ENCODE assay signal across 1 cellular context in the genomic region with DNA sequence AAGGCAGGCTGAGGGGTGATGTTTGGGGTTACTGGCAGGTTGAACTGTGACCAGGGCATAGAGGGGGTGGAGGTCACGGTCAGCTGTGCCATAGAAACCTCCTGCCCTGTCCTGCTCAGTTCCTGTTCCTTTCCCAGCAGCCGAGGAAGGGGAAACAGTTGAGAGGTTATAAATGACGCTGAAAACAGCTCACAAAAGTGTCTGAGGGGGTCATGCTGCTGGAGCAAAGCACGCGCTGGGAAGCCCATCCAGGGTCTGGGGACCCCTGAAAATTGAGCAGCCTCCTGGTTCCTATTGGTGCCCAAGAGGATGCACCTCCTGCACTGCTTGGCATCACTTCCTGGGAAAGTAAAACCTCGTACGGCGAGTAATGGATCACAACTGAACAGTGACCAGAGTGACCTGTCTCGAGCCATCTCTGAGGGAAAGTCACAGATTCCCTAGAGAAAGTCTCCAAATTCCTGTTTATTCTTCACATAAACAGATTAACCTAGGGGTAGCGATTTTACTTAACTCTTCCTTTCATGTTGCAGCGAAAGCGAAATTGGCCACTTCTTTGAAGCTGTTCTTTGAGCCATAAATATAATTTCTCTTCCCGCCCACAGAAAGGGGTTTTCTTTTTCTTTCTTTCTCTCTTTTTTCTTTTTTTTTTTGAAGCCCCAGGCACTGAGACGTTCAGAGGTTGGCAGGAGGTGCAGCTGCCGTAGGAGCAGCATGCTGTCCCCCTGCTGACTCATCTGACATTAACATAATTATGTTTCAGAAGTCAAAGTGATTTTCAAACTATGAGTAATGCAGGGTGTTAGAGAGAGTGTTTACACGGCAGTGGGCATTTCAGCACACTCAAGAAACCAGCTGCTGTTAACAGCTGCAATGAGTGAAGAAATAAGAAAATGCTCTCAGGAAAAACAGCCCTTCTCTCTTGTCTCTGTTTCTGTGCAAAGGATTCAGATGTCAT.
TF ChIP-seq lines count a peak whose summit lies in the region.

No MANE protein-coding gene starts in this region.

TF ChIP-seq in HEK293, 187 proteins besides CTCF, POLR2A, EP300 and RAD21 (continued from another document and continues in another):
- TF ChIP-seq GLIS1 (tag by site-specific recombination; IDR thresholded peaks at IDR 0.05) (peak; percentile 26; the same call in 1 of the 2 replicates), PRDM1 (tag by site-specific recombination; IDR thresholded peaks at IDR 0.05) (peak; percentile 99), ZNF114 (tag by site-specific recombination; IDR thresholded peaks at IDR 0.05) (no peak), GFI1B (tag by site-specific recombination; IDR thresholded peaks at IDR 0.05) (no peak; the same call in 1 of the 2 replicates), ZNF211 (tag by site-specific recombination; IDR thresholded peaks at IDR 0.05; ENCODE audit: low read depth) (no peak), ZNF654 (tag by site-specific recombination; IDR thresholded peaks at IDR 0.05; ENCODE audit: low read depth) (peak; percentile 10; the same call in 1 of the 2 replicates), MEIS1 (CRISPR knock-in tag; IDR thresholded peaks at IDR 0.05; ENCODE audit: borderline replicate concordance) (no peak), ZNF423 (tag by site-specific recombination; IDR thresholded peaks at IDR 0.05) (no peak), ZNF571 (tag by site-specific recombination; IDR thresholded peaks at IDR 0.05) (no peak), ZNF596 (tag by site-specific recombination; IDR thresholded peaks at IDR 0.05) (no peak; the same call in 1 of the 2 replicates), MZF1 (tag by site-specific recombination; IDR thresholded peaks at IDR 0.05; ENCODE audit: borderline replicate concordance) (no peak), ZNF621 (tag by site-specific recombination; IDR thresholded peaks at IDR 0.05) (no peak), KLF16 (tag by site-specific recombination; IDR thresholded peaks at IDR 0.05) (no peak), ZNF335 (tag by site-specific recombination; conservative IDR thresholded peaks at IDR 0.05) (peak; percentile 80), HOXA7 (CRISPR knock-in tag; IDR thresholded peaks at IDR 0.05; ENCODE audit: borderline replicate concordance) (no peak), ZNF529 (tag by site-specific recombination; IDR thresholded peaks at IDR 0.05; ENCODE audit: insufficient replicate concordance) (no peak)
- TF ChIP-seq, protein P1, sequence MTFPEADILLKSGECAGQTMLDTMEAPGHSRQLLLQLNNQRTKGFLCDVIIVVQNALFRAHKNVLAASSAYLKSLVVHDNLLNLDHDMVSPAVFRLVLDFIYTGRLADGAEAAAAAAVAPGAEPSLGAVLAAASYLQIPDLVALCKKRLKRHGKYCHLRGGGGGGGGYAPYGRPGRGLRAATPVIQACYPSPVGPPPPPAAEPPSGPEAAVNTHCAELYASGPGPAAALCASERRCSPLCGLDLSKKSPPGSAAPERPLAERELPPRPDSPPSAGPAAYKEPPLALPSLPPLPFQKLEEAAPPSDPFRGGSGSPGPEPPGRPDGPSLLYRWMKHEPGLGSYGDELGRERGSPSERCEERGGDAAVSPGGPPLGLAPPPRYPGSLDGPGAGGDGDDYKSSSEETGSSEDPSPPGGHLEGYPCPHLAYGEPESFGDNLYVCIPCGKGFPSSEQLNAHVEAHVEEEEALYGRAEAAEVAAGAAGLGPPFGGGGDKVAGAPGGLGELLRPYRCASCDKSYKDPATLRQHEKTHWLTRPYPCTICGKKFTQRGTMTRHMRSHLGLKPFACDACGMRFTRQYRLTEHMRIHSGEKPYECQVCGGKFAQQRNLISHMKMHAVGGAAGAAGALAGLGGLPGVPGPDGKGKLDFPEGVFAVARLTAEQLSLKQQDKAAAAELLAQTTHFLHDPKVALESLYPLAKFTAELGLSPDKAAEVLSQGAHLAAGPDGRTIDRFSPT (tag by site-specific recombination; IDR thresholded peaks at IDR 0.05): peak; percentile 95
- TF ChIP-seq, protein P2, sequence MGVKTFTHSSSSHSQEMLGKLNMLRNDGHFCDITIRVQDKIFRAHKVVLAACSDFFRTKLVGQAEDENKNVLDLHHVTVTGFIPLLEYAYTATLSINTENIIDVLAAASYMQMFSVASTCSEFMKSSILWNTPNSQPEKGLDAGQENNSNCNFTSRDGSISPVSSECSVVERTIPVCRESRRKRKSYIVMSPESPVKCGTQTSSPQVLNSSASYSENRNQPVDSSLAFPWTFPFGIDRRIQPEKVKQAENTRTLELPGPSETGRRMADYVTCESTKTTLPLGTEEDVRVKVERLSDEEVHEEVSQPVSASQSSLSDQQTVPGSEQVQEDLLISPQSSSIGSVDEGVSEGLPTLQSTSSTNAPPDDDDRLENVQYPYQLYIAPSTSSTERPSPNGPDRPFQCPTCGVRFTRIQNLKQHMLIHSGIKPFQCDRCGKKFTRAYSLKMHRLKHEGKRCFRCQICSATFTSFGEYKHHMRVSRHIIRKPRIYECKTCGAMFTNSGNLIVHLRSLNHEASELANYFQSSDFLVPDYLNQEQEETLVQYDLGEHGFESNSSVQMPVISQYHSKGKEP (tag by site-specific recombination; IDR thresholded peaks at IDR 0.05): peak; percentile 81
- TF ChIP-seq, protein P3, sequence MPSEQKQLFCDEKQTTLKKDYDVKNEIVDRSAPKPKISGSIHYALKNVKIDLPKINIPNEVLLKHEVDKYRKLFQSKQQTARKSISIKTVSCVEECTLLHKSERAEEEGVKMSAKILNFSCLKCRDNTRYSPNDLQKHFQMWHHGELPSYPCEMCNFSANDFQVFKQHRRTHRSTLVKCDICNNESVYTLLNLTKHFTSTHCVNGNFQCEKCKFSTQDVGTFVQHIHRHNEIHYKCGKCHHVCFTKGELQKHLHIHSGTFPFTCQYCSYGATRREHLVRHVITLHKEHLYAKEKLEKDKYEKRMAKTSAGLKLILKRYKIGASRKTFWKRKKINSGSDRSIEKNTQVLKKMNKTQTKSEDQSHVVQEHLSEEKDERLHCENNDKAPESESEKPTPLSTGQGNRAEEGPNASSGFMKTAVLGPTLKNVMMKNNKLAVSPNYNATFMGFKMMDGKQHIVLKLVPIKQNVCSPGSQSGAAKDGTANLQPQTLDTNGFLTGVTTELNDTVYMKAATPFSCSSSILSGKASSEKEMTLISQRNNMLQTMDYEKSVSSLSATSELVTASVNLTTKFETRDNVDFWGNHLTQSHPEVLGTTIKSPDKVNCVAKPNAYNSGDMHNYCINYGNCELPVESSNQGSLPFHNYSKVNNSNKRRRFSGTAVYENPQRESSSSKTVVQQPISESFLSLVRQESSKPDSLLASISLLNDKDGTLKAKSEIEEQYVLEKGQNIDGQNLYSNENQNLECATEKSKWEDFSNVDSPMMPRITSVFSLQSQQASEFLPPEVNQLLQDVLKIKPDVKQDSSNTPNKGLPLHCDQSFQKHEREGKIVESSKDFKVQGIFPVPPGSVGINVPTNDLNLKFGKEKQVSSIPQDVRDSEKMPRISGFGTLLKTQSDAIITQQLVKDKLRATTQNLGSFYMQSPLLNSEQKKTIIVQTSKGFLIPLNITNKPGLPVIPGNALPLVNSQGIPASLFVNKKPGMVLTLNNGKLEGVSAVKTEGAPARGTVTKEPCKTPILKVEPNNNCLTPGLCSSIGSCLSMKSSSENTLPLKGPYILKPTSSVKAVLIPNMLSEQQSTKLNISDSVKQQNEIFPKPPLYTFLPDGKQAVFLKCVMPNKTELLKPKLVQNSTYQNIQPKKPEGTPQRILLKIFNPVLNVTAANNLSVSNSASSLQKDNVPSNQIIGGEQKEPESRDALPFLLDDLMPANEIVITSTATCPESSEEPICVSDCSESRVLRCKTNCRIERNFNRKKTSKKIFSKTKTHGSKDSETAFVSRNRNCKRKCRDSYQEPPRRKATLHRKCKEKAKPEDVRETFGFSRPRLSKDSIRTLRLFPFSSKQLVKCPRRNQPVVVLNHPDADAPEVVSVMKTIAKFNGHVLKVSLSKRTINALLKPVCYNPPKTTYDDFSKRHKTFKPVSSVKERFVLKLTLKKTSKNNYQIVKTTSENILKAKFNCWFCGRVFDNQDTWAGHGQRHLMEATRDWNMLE (tag by site-specific recombination; conservative IDR thresholded peaks at IDR 0.05; ENCODE audit: low read depth): peak; percentile 41; the same call in 1 of the 2 replicates
- TF ChIP-seq, protein P4, sequence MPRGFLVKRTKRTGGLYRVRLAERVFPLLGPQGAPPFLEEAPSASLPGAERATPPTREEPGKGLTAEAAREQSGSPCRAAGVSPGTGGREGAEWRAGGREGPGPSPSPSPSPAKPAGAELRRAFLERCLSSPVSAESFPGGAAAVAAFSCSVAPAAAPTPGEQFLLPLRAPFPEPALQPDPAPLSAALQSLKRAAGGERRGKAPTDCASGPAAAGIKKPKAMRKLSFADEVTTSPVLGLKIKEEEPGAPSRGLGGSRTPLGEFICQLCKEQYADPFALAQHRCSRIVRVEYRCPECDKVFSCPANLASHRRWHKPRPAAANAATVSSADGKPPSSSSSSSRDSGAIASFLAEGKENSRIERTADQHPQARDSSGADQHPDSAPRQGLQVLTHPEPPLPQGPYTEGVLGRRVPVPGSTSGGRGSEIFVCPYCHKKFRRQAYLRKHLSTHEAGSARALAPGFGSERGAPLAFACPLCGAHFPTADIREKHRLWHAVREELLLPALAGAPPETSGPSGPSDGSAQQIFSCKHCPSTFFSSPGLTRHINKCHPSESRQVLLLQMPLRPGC (tag by site-specific recombination; IDR thresholded peaks at IDR 0.05): peak; percentile 99
- TF ChIP-seq, protein P5, sequence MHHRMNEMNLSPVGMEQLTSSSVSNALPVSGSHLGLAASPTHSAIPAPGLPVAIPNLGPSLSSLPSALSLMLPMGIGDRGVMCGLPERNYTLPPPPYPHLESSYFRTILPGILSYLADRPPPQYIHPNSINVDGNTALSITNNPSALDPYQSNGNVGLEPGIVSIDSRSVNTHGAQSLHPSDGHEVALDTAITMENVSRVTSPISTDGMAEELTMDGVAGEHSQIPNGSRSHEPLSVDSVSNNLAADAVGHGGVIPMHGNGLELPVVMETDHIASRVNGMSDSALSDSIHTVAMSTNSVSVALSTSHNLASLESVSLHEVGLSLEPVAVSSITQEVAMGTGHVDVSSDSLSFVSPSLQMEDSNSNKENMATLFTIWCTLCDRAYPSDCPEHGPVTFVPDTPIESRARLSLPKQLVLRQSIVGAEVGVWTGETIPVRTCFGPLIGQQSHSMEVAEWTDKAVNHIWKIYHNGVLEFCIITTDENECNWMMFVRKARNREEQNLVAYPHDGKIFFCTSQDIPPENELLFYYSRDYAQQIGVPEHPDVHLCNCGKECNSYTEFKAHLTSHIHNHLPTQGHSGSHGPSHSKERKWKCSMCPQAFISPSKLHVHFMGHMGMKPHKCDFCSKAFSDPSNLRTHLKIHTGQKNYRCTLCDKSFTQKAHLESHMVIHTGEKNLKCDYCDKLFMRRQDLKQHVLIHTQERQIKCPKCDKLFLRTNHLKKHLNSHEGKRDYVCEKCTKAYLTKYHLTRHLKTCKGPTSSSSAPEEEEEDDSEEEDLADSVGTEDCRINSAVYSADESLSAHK (tag by site-specific recombination; IDR thresholded peaks at IDR 0.05): no peak
- TF ChIP-seq, protein P6, sequence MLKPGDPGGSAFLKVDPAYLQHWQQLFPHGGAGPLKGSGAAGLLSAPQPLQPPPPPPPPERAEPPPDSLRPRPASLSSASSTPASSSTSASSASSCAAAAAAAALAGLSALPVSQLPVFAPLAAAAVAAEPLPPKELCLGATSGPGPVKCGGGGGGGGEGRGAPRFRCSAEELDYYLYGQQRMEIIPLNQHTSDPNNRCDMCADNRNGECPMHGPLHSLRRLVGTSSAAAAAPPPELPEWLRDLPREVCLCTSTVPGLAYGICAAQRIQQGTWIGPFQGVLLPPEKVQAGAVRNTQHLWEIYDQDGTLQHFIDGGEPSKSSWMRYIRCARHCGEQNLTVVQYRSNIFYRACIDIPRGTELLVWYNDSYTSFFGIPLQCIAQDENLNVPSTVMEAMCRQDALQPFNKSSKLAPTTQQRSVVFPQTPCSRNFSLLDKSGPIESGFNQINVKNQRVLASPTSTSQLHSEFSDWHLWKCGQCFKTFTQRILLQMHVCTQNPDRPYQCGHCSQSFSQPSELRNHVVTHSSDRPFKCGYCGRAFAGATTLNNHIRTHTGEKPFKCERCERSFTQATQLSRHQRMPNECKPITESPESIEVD (tag by site-specific recombination; IDR thresholded peaks at IDR 0.05): peak; percentile 97
- TF ChIP-seq, protein P7, sequence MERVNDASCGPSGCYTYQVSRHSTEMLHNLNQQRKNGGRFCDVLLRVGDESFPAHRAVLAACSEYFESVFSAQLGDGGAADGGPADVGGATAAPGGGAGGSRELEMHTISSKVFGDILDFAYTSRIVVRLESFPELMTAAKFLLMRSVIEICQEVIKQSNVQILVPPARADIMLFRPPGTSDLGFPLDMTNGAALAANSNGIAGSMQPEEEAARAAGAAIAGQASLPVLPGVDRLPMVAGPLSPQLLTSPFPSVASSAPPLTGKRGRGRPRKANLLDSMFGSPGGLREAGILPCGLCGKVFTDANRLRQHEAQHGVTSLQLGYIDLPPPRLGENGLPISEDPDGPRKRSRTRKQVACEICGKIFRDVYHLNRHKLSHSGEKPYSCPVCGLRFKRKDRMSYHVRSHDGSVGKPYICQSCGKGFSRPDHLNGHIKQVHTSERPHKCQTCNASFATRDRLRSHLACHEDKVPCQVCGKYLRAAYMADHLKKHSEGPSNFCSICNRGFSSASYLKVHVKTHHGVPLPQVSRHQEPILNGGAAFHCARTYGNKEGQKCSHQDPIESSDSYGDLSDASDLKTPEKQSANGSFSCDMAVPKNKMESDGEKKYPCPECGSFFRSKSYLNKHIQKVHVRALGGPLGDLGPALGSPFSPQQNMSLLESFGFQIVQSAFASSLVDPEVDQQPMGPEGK (tag by site-specific recombination; IDR thresholded peaks at IDR 0.05): peak; percentile 54
- TF ChIP-seq, protein P8, sequence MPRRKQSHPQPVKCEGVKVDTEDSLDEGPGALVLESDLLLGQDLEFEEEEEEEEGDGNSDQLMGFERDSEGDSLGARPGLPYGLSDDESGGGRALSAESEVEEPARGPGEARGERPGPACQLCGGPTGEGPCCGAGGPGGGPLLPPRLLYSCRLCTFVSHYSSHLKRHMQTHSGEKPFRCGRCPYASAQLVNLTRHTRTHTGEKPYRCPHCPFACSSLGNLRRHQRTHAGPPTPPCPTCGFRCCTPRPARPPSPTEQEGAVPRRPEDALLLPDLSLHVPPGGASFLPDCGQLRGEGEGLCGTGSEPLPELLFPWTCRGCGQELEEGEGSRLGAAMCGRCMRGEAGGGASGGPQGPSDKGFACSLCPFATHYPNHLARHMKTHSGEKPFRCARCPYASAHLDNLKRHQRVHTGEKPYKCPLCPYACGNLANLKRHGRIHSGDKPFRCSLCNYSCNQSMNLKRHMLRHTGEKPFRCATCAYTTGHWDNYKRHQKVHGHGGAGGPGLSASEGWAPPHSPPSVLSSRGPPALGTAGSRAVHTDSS (tag by site-specific recombination; IDR thresholded peaks at IDR 0.05): no peak
